Comparison of ENCODE assay signal across 2 cellular contexts in genomic region chr7:19421871-19422270, GRCh38.
TF ChIP-seq lines count a peak whose summit lies in the region.

No MANE protein-coding gene starts in this region.

TF ChIP-seq in GM23338, 12 proteins besides CTCF, POLR2A, EP300 and RAD21 (continued from another document):
- TF ChIP-seq REST (IDR thresholded peaks at IDR 0.05; ENCODE audit: unreplicated experiment) = no peak
- no peak for TF ChIP-seq EZH2 (IDR thresholded peaks at IDR 0.05; ENCODE audit: low read depth, unreplicated experiment)
- TF ChIP-seq, protein P1, sequence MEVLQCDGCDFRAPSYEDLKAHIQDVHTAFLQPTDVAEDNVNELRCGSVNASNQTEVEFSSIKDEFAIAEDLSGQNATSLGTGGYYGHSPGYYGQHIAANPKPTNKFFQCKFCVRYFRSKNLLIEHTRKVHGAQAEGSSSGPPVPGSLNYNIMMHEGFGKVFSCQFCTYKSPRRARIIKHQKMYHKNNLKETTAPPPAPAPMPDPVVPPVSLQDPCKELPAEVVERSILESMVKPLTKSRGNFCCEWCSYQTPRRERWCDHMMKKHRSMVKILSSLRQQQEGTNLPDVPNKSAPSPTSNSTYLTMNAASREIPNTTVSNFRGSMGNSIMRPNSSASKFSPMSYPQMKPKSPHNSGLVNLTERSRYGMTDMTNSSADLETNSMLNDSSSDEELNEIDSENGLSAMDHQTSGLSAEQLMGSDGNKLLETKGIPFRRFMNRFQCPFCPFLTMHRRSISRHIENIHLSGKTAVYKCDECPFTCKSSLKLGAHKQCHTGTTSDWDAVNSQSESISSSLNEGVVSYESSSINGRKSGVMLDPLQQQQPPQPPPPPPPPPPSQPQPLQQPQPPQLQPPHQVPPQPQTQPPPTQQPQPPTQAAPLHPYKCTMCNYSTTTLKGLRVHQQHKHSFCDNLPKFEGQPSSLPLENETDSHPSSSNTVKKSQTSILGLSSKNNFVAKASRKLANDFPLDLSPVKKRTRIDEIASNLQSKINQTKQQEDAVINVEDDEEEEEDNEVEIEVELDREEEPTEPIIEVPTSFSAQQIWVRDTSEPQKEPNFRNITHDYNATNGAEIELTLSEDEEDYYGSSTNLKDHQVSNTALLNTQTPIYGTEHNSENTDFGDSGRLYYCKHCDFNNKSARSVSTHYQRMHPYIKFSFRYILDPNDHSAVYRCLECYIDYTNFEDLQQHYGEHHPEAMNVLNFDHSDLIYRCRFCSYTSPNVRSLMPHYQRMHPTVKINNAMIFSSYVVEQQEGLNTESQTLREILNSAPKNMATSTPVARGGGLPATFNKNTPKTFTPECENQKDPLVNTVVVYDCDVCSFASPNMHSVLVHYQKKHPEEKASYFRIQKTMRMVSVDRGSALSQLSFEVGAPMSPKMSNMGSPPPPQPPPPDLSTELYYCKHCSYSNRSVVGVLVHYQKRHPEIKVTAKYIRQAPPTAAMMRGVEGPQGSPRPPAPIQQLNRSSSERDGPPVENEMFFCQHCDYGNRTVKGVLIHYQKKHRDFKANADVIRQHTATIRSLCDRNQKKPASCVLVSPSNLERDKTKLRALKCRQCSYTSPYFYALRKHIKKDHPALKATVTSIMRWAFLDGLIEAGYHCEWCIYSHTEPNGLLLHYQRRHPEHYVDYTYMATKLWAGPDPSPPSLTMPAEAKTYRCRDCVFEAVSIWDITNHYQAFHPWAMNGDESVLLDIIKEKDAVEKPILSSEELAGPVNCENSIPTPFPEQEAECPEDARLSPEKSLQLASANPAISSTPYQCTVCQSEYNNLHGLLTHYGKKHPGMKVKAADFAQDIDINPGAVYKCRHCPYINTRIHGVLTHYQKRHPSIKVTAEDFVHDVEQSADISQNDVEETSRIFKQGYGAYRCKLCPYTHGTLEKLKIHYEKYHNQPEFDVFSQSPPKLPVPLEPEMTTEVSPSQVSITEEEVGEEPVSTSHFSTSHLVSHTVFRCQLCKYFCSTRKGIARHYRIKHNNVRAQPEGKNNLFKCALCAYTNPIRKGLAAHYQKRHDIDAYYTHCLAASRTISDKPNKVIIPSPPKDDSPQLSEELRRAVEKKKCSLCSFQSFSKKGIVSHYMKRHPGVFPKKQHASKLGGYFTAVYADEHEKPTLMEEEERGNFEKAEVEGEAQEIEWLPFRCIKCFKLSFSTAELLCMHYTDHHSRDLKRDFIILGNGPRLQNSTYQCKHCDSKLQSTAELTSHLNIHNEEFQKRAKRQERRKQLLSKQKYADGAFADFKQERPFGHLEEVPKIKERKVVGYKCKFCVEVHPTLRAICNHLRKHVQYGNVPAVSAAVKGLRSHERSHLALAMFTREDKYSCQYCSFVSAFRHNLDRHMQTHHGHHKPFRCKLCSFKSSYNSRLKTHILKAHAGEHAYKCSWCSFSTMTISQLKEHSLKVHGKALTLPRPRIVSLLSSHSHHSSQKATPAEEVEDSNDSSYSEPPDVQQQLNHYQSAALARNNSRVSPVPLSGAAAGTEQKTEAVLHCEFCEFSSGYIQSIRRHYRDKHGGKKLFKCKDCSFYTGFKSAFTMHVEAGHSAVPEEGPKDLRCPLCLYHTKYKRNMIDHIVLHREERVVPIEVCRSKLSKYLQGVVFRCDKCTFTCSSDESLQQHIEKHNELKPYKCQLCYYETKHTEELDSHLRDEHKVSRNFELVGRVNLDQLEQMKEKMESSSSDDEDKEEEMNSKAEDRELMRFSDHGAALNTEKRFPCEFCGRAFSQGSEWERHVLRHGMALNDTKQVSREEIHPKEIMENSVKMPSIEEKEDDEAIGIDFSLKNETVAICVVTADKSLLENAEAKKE (CRISPR knock-in tag; IDR thresholded peaks at IDR 0.05) = no peak
TF ChIP-seq in GM23338: peak in this region for 0.

TF ChIP-seq in WTC11, 78 proteins besides CTCF, POLR2A, EP300 and RAD21 (continued from another document):
- TF ChIP-seq, protein P2, sequence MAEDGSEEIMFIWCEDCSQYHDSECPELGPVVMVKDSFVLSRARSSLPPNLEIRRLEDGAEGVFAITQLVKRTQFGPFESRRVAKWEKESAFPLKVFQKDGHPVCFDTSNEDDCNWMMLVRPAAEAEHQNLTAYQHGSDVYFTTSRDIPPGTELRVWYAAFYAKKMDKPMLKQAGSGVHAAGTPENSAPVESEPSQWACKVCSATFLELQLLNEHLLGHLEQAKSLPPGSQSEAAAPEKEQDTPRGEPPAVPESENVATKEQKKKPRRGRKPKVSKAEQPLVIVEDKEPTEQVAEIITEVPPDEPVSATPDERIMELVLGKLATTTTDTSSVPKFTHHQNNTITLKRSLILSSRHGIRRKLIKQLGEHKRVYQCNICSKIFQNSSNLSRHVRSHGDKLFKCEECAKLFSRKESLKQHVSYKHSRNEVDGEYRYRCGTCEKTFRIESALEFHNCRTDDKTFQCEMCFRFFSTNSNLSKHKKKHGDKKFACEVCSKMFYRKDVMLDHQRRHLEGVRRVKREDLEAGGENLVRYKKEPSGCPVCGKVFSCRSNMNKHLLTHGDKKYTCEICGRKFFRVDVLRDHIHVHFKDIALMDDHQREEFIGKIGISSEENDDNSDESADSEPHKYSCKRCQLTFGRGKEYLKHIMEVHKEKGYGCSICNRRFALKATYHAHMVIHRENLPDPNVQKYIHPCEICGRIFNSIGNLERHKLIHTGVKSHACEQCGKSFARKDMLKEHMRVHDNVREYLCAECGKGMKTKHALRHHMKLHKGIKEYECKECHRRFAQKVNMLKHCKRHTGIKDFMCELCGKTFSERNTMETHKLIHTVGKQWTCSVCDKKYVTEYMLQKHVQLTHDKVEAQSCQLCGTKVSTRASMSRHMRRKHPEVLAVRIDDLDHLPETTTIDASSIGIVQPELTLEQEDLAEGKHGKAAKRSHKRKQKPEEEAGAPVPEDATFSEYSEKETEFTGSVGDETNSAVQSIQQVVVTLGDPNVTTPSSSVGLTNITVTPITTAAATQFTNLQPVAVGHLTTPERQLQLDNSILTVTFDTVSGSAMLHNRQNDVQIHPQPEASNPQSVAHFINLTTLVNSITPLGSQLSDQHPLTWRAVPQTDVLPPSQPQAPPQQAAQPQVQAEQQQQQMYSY (CRISPR knock-in tag; IDR thresholded peaks at IDR 0.05) = no peak
- TF ChIP-seq NFYB (CRISPR knock-in tag; conservative IDR thresholded peaks at IDR 0.05; ENCODE audit: low read depth) (no peak), ZSCAN18 (CRISPR knock-in tag; IDR thresholded peaks at IDR 0.05) (no peak), NFE2L1 (CRISPR knock-in tag; IDR thresholded peaks at IDR 0.05) (no peak), ETV6 (CRISPR knock-in tag; IDR thresholded peaks at IDR 0.05) (no peak), E2F5 (CRISPR knock-in tag; IDR thresholded peaks at IDR 0.05) (no peak), NR1H2 (CRISPR knock-in tag; IDR thresholded peaks at IDR 0.05) (no peak), KAT7 (CRISPR knock-in tag; IDR thresholded peaks at IDR 0.05; ENCODE audit: borderline replicate concordance) (no peak), USF2 (CRISPR knock-in tag; IDR thresholded peaks at IDR 0.05) (no peak), RELA (CRISPR knock-in tag; IDR thresholded peaks at IDR 0.05; ENCODE audit: borderline replicate concordance) (no peak), TCF7 (CRISPR knock-in tag; IDR thresholded peaks at IDR 0.05; ENCODE audit: low read depth) (no peak)
- TF ChIP-seq, protein P3, sequence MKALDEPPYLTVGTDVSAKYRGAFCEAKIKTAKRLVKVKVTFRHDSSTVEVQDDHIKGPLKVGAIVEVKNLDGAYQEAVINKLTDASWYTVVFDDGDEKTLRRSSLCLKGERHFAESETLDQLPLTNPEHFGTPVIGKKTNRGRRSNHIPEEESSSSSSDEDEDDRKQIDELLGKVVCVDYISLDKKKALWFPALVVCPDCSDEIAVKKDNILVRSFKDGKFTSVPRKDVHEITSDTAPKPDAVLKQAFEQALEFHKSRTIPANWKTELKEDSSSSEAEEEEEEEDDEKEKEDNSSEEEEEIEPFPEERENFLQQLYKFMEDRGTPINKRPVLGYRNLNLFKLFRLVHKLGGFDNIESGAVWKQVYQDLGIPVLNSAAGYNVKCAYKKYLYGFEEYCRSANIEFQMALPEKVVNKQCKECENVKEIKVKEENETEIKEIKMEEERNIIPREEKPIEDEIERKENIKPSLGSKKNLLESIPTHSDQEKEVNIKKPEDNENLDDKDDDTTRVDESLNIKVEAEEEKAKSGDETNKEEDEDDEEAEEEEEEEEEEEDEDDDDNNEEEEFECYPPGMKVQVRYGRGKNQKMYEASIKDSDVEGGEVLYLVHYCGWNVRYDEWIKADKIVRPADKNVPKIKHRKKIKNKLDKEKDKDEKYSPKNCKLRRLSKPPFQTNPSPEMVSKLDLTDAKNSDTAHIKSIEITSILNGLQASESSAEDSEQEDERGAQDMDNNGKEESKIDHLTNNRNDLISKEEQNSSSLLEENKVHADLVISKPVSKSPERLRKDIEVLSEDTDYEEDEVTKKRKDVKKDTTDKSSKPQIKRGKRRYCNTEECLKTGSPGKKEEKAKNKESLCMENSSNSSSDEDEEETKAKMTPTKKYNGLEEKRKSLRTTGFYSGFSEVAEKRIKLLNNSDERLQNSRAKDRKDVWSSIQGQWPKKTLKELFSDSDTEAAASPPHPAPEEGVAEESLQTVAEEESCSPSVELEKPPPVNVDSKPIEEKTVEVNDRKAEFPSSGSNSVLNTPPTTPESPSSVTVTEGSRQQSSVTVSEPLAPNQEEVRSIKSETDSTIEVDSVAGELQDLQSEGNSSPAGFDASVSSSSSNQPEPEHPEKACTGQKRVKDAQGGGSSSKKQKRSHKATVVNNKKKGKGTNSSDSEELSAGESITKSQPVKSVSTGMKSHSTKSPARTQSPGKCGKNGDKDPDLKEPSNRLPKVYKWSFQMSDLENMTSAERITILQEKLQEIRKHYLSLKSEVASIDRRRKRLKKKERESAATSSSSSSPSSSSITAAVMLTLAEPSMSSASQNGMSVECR (CRISPR knock-in tag; IDR thresholded peaks at IDR 0.05; ENCODE audit: borderline replicate concordance) = no peak
